ENCODE assay signal across 8 cellular contexts in genomic region chr3:111717601-111718000, GRCh38. TPM values are rescaled to one million over a fixed set of nuclear protein-coding genes. Genes with fewer than 3 reads are reported as not detected.
DNase-seq lines count a peak whose midpoint lies in the region; ATAC-seq, FAIRE-seq and TF ChIP-seq lines count a peak whose summit lies in the region.

No MANE protein-coding gene starts in this region.

- WGBS in smooth muscle cell (ENCODE audit: low lambda C conversion rate) = 3% methylated on average over 2 of the region's 2 CpGs

- H3K4me1 ChIP-seq in astrocyte (ENCODE audit: insufficient read depth, low read length) (peaks cover 4% of the 10 kb centered on the region), smooth muscle cell (ENCODE audit: low read depth) (no peaks in the 10 kb centered on the region)

- H3F3A ChIP-seq in smooth muscle cell (ENCODE audit: low read depth) = no peaks in the 10 kb centered on the region

- FAIRE-seq in A204.1 (lab: Jason Lieb, UNC) (peak; percentile 69), astrocyte (lab: Jason Lieb, UNC) (peak; percentile 84)

- H3K36me3 ChIP-seq in astrocyte (ENCODE audit: insufficient read depth, low read length) (no peaks in the 10 kb centered on the region), smooth muscle cell (ENCODE audit: low read depth) (no peaks in the 10 kb centered on the region)

- no peaks in the 10 kb centered on the region for H3K27me3 Mint-ChIP-seq in astrocyte (ENCODE audit: low read depth, unreplicated experiment)

- peaks cover 9% of the 10 kb centered on the region for H3K36me3 Mint-ChIP-seq in astrocyte (ENCODE audit: low read depth, unreplicated experiment)

- H4K20me1 ChIP-seq in astrocyte (ENCODE audit: insufficient read depth, low read length) (no peaks in the 10 kb centered on the region), smooth muscle cell (ENCODE audit: low read depth) (no peaks in the 10 kb centered on the region)

- H3K27ac Mint-ChIP-seq in astrocyte (ENCODE audit: unreplicated experiment) = peak overlapping the region; percentile 88

- no peak overlapping the region for H3K4me3 Mint-ChIP-seq in astrocyte (ENCODE audit: unreplicated experiment)

- no peaks in the 10 kb centered on the region for H3K9me3 Mint-ChIP-seq in astrocyte (ENCODE audit: unreplicated experiment)

- H3K79me2 ChIP-seq in astrocyte (ENCODE audit: insufficient read depth, low read length) = no peaks in the 10 kb centered on the region
- no peaks in the 10 kb centered on the region for H3K79me2 ChIP-seq in smooth muscle cell (ENCODE audit: low read depth)

- ATAC-seq in GM18508 (IDR thresholded peaks at IDR 0.05; ENCODE audit: insufficient read depth, unreplicated experiment) (peak; percentile 73), HG02970 (IDR thresholded peaks at IDR 0.05; ENCODE audit: low FRiP score, unreplicated experiment) (peak; percentile 78)

- peak overlapping the region; percentile 58 for H3K27ac ChIP-seq in astrocyte (ENCODE audit: low read depth, low read length)
- H3K27ac ChIP-seq in smooth muscle cell (ENCODE audit: low read depth) = no peak overlapping the region

- H3K4me1 Mint-ChIP-seq in astrocyte (ENCODE audit: low read depth, unreplicated experiment) = peaks cover 22% of the 10 kb centered on the region

- no peak overlapping the region for H3K4me3 ChIP-seq in astrocyte (ENCODE audit: insufficient read depth, low read depth, low read length)
- H3K4me3 ChIP-seq in smooth muscle cell = no peak overlapping the region

- H3K9me3 ChIP-seq in astrocyte (ENCODE audit: insufficient read depth, low read depth, low read length) (no peaks in the 10 kb centered on the region), smooth muscle cell (replicated peaks; ENCODE audit: low read depth) (no peaks in the 10 kb centered on the region)

- H3K4me2 ChIP-seq in astrocyte (ENCODE audit: low read length) (no peak overlapping the region), smooth muscle cell (no peak overlapping the region)

- H2AFZ ChIP-seq in astrocyte (ENCODE audit: low read depth, low read length) (no peak overlapping the region), smooth muscle cell (ENCODE audit: low read depth) (no peak overlapping the region)

- H3K27me3 ChIP-seq in astrocyte (ENCODE audit: insufficient read depth, low read length) (no peaks in the 10 kb centered on the region), smooth muscle cell (ENCODE audit: low read depth) (no peaks in the 10 kb centered on the region)

- peak overlapping the region; percentile 62 for H3K9ac ChIP-seq in astrocyte (ENCODE audit: low read length)
- no peak overlapping the region for H3K9ac ChIP-seq in smooth muscle cell (ENCODE audit: low read depth)

- peak; percentile 97 for TF ChIP-seq CTCF in astrocyte (IDR thresholded peaks at IDR 0.05; ENCODE audit: insufficient read depth, low read depth, low read length)
- peak; percentile 96 for TF ChIP-seq CTCF in smooth muscle cell (IDR thresholded peaks at IDR 0.05; ENCODE audit: borderline replicate concordance, insufficient read depth, poor library complexity, severe bottlenecking)

- DNase-seq in NCI-H187 treated with DMSO at 0.1 percent for 48 hours (lab: John Stamatoyannopoulos, UW) (peak; percentile 66), T-helper 22 cell (ENCODE audit: low read depth) (peak; percentile 38), astrocyte (ENCODE audit: low read depth) (peak; percentile 77), hypothalamus (lab: John Stamatoyannopoulos, UW) (peak in 40 of 51 donors; percentile 3 to 81 (median 38)), smooth muscle cell (lab: John Stamatoyannopoulos, UW; ENCODE audit: unreplicated experiment) (no peak)

RNA-seq across cellular contexts. Expression of gene PLCXD2, which starts 43.1 kb away (rescaled TPM):
- total RNA-seq in astrocyte (9.3 and 11.4 TPM in 2 replicates), smooth muscle cell (5.1 and 10.9 TPM in 2 replicates)
- polyA plus RNA-seq in smooth muscle cell = 1.1 and 4.3 TPM in 2 replicates
